15 cellular contexts compared by ENCODE assay signal in genomic region chr4:5374577-5374976, GRCh38.
DNase-seq lines count a peak whose midpoint lies in the region; ATAC-seq and TF ChIP-seq lines count a peak whose summit lies in the region.
"Had no signal": no experiment of that assay in that cellular context is flagged by ENCODE, and none has a peak within 500 bp of the region (broad histone marks: within the 10 kb centered on the region; RNA-seq: fewer than 3 reads in every experiment).

No MANE protein-coding gene starts in this region.

- DNase-seq in ELR (ENCODE audit: low read depth) (peak; percentile 39), MG63 (peak; percentile 69), islet precursor cell (peak; percentile 11), CD1c-positive myeloid dendritic cell (ENCODE audit: extremely low spot score) (no peak), body of pancreas (no peak), uterus (no peak)
- DNase-seq: C1 segment of cervical spinal cord; CD4-positive, alpha-beta memory T cell; COR-L47; DMS153; DMS79 treated with DMSO at 0.1 percent for 48 hours; GM23248; H7 had no signal

- H3K9me3 ChIP-seq in MG63 (no peaks in the 10 kb centered on the region), body of pancreas (peaks cover 0 to 4% (median 0%) of the 10 kb centered on the region in 3 donors), uterus (no peaks in the 10 kb centered on the region)

- H3K27ac ChIP-seq in body of pancreas (no peak overlapping the region), uterus (no peak overlapping the region)
- H3K27ac ChIP-seq: GM23248 had no signal

- WGBS in body of pancreas, 2 donors: 62 to 63% methylated on average over 8 of the region's 8 CpGs

- intact Hi-C loops in body of pancreas (cut with DNase I): no loop called here
- intact Hi-C loops in uterus (cut with DNase I; ENCODE audit: low total_unique reads): no loop called here

- ATAC-seq in body of pancreas: no peak
- ATAC-seq in HG03469 (IDR thresholded peaks at IDR 0.05; ENCODE audit: unreplicated experiment): no peak
- ATAC-seq: GM12878 had no signal

- TF ChIP-seq POLR2A in body of pancreas (IDR thresholded peaks at IDR 0.05) (no peak), uterus (IDR thresholded peaks at IDR 0.05) (no peak)

- H3K4me3 ChIP-seq in MG63: no peak overlapping the region
- no peak overlapping the region for H3K4me3 ChIP-seq in body of pancreas
- no peak overlapping the region for H3K4me3 ChIP-seq in uterus
- H3K4me3 ChIP-seq: GM12878, GM23248 had no signal

- peaks cover 6% of the 10 kb centered on the region for H3K4me1 ChIP-seq in body of pancreas
- H3K4me1 ChIP-seq in uterus: no peaks in the 10 kb centered on the region

- H3K36me3 ChIP-seq in MG63 (no peaks in the 10 kb centered on the region), body of pancreas (replicated peaks in 1 of 2; ENCODE audit: insufficient read depth in 1 of 2, low read depth in 2 of 2) (no peaks in the 10 kb centered on the region), uterus (no peaks in the 10 kb centered on the region)

- TF ChIP-seq CTCF in body of pancreas (IDR thresholded peaks at IDR 0.05): no peak
- TF ChIP-seq CTCF in uterus (IDR thresholded peaks at IDR 0.05): no peak

- H3K27me3 ChIP-seq in MG63 (no peaks in the 10 kb centered on the region), body of pancreas (no peaks in the 10 kb centered on the region), uterus (no peaks in the 10 kb centered on the region)

Comparison
In these comparisons a context has a peak if more than half of its experiments do, and no peak if none do; other contexts are left out.
1. DNase-seq: peak in ELR (single experiment), MG63 (single experiment) and islet precursor cell (single experiment); none in CD1c-positive myeloid dendritic cell (single experiment), body of pancreas (0 of 4) and uterus (0 of 2).